ENCODE assay signal across 8 cellular contexts in genomic region chr2:43220229-43220981, GRCh38. TPM values are rescaled to one million over a fixed set of nuclear protein-coding genes. Genes with fewer than 3 reads are reported as not detected.
DNase-seq lines count a peak whose midpoint lies in the region; ATAC-seq lines count a peak whose summit lies in the region.

No MANE protein-coding gene starts in this region.

- H3K4me1 Mint-ChIP-seq in activated T-cell treated with anti-CD3 and anti-CD28 coated beads, Interleukin-2, amount 50 U/mL, for 4 hours (ENCODE audit: low read depth) = peaks cover 61% of the 10 kb centered on the region
- H3K4me1 Mint-ChIP-seq in activated T-helper 17 cell treated with anti-CD3 and anti-CD28 coated beads, Interleukin-2, amount 50 U/mL, for 72 hours = peaks cover 30% of the 10 kb centered on the region

- DNase-seq in activated T-cell treated with anti-CD3 and anti-CD28 coated beads, Interleukin-2, amount 50 U/mL, for 4 hours = no peak
- DNase-seq in activated T-cell treated with anti-CD3 and anti-CD28 coated beads for 4 hours = no peak
- no peak for DNase-seq in stimulated activated naive CD8-positive, alpha-beta T cell treated with anti-CD3 and anti-CD28 coated beads, Interleukin-15, Interleukin-2, amounts not matched to agents 100 U/mL and 50 U/mL, for 24 hours
- DNase-seq in NCI-H146 (lab: John Stamatoyannopoulos, UW) = no peak
- no peak for DNase-seq in stimulated activated CD4-positive, alpha-beta T cell treated with anti-CD3 and anti-CD28 coated beads, Interleukin-2, amount 100 ng/mL, for 24 hours

- peak overlapping the region; percentile 43 for H3K4me3 ChIP-seq in iPS-11a (ENCODE audit: low read depth, low read length)

- no peak for ATAC-seq in activated T-cell treated with anti-CD3 and anti-CD28 coated beads, Interleukin-2, amount 50 U/mL, for 4 hours
- peak; percentile 13 for ATAC-seq in activated T-helper 17 cell treated with anti-CD3 and anti-CD28 coated beads, Interleukin-2, amount 50 U/mL, for 72 hours (replicated peaks)
- ATAC-seq in stimulated activated naive CD8-positive, alpha-beta T cell treated with anti-CD3 and anti-CD28 coated beads, Interleukin-15, Interleukin-2, amounts not matched to agents 100 U/mL and 50 U/mL, for 24 hours = peak; percentile 26
- no peak for ATAC-seq in HG02588 (IDR thresholded peaks at IDR 0.05; ENCODE audit: unreplicated experiment)

- peak overlapping the region; percentile 91 for H3K4me3 Mint-ChIP-seq in activated T-cell treated with anti-CD3 and anti-CD28 coated beads, Interleukin-2, amount 50 U/mL, for 4 hours
- peak overlapping the region; percentile 86 for H3K4me3 Mint-ChIP-seq in activated T-helper 17 cell treated with anti-CD3 and anti-CD28 coated beads, Interleukin-2, amount 50 U/mL, for 72 hours

- H3K9me3 Mint-ChIP-seq in activated T-cell treated with anti-CD3 and anti-CD28 coated beads, Interleukin-2, amount 50 U/mL, for 4 hours = no peaks in the 10 kb centered on the region
- no peaks in the 10 kb centered on the region for H3K9me3 Mint-ChIP-seq in activated T-helper 17 cell treated with anti-CD3 and anti-CD28 coated beads, Interleukin-2, amount 50 U/mL, for 72 hours

- peak overlapping the region; percentile 84 for H3K27ac Mint-ChIP-seq in activated T-helper 17 cell treated with anti-CD3 and anti-CD28 coated beads, Interleukin-2, amount 50 U/mL, for 72 hours

- H3K36me3 Mint-ChIP-seq in activated T-cell treated with anti-CD3 and anti-CD28 coated beads, Interleukin-2, amount 50 U/mL, for 4 hours (ENCODE audit: insufficient read depth) = peaks cover 11% of the 10 kb centered on the region
- H3K36me3 Mint-ChIP-seq in activated T-helper 17 cell treated with anti-CD3 and anti-CD28 coated beads, Interleukin-2, amount 50 U/mL, for 72 hours (ENCODE audit: low read depth) = peaks cover 67% of the 10 kb centered on the region

- H3K27me3 Mint-ChIP-seq in activated T-cell treated with anti-CD3 and anti-CD28 coated beads, Interleukin-2, amount 50 U/mL, for 4 hours (ENCODE audit: low read depth) = no peaks in the 10 kb centered on the region
- H3K27me3 Mint-ChIP-seq in activated T-helper 17 cell treated with anti-CD3 and anti-CD28 coated beads, Interleukin-2, amount 50 U/mL, for 72 hours = no peaks in the 10 kb centered on the region

RNA-seq across cellular contexts. Expression of gene ZFP36L2, which starts 6.0 kb away (rescaled TPM):
- 10 to 100 TPM; 67.7 to 81.4 (median 75.5) TPM for total RNA-seq in activated T-cell treated with anti-CD3 and anti-CD28 coated beads, Interleukin-2, amount 50 U/mL, for 4 hours
- total RNA-seq in activated T-helper 17 cell treated with anti-CD3 and anti-CD28 coated beads, Interleukin-2, amount 50 U/mL, for 72 hours = 100 to 1,000 TPM in 1 of 2 donors, 10 to 100 TPM in 1; 57.8 to 185 TPM

Comparison
In these comparisons a context has a peak if more than half of its experiments do, and no peak if none do; other contexts are left out.
1. ATAC-seq: peak in activated T-helper 17 cell treated with anti-CD3 and anti-CD28 coated beads, Interleukin-2, amount 50 U/mL, for 72 hours (single experiment) and stimulated activated naive CD8-positive, alpha-beta T cell treated with anti-CD3 and anti-CD28 coated beads, Interleukin-15, Interleukin-2, amounts not matched to agents 100 U/mL and 50 U/mL, for 24 hours (single experiment); none in activated T-cell treated with anti-CD3 and anti-CD28 coated beads, Interleukin-2, amount 50 U/mL, for 4 hours (0 of 2) and HG02588 (single experiment).